In genomic region chr3:55910543-55910942, GRCh38 we compare ENCODE assay signal across 28 cellular contexts.
"Had no signal": no experiment of that assay in that cellular context is flagged by ENCODE, and none has a peak within 500 bp of the region (broad histone marks: within the 10 kb centered on the region; RNA-seq: fewer than 3 reads in every experiment).

No MANE protein-coding gene starts in this region.

- H3K4me3 ChIP-seq: colonic mucosa, dorsolateral prefrontal cortex, hepatocyte, ovary, tibial nerve had no signal

- H3K36me3 ChIP-seq: colonic mucosa, ovary, tibial nerve had no signal

- ATAC-seq: activated CD4-positive, CD25-positive, alpha-beta regulatory T cell treated with anti-CD3 and anti-CD28 coated beads, Interleukin-2, amount 50 U/mL, for 24 hours; activated naive CD8-positive, alpha-beta T cell treated with anti-CD3 and anti-CD28 coated beads, Interleukin-2, amount 50 U/mL, for 24 hours; effector memory CD8-positive, alpha-beta T cell; left cardiac atrium; natural killer cell treated with Interleukin-12 subunit alpha and Interleukin-12 subunit beta and Interleukin-15 and Interleukin-18, amount 100 ng/mL, for 72 hours; right cardiac atrium had no signal

- H3K4me3 Mint-ChIP-seq: activated CD4-positive, alpha-beta memory T cell treated with anti-CD3 and anti-CD28 coated beads, Interleukin-2, amount 10 ng/mL, durations not matched to agents 7 days and 5 days; activated CD4-positive, alpha-beta T cell treated with anti-CD3 and anti-CD28 coated beads, Interleukin-2, amount 10 ng/mL, durations not matched to agents 24 days and 14 days; activated naive CD8-positive, alpha-beta T cell treated with anti-CD3 and anti-CD28 coated beads, Interleukin-2, amount 50 U/mL, for 24 hours; activated T-helper 1 cell treated with anti-CD3 and anti-CD28 coated beads, Interleukin-12 subunit alpha, Interleukin-12 subunit beta, Interleukin-2, Interleukin-4 antibody, amounts not matched to agents 30 ng/mL and 10 ng/mL and 1 ng/mL, durations not matched to agents 14 hours and 24 hours and 36 hours; brain; effector memory CD8-positive, alpha-beta T cell; memory B cell; natural killer cell treated with Interleukin-12 subunit alpha and Interleukin-12 subunit beta and Interleukin-15 and Interleukin-18, amount 100 ng/mL, for 72 hours; stimulated activated naive CD8-positive, alpha-beta T cell treated with anti-CD3 and anti-CD28 coated beads, Interleukin-15, Interleukin-2, amounts not matched to agents 100 ng/mL and 50 ng/mL, for 24 hours had no signal

- H3K4me1 Mint-ChIP-seq: activated CD4-positive, alpha-beta memory T cell treated with anti-CD3 and anti-CD28 coated beads, Interleukin-2, amount 10 ng/mL, durations not matched to agents 7 days and 5 days; activated CD4-positive, alpha-beta T cell treated with anti-CD3 and anti-CD28 coated beads, Interleukin-2, amount 10 ng/mL, durations not matched to agents 24 days and 14 days; activated naive CD8-positive, alpha-beta T cell treated with anti-CD3 and anti-CD28 coated beads, Interleukin-2, amount 50 U/mL, for 24 hours; brain; memory B cell had no signal

- FAIRE-seq: endothelial cell of umbilical vein, frontal cortex, islet of Langerhans, urothelium cell line had no signal

- H3K9me3 Mint-ChIP-seq: activated CD4-positive, alpha-beta T cell treated with anti-CD3 and anti-CD28 coated beads, Interleukin-2, amount 10 ng/mL, durations not matched to agents 24 days and 14 days; activated naive CD8-positive, alpha-beta T cell treated with anti-CD3 and anti-CD28 coated beads, Interleukin-2, amount 50 U/mL, for 24 hours; activated T-helper 1 cell treated with anti-CD3 and anti-CD28 coated beads, Interleukin-12 subunit alpha, Interleukin-12 subunit beta, Interleukin-2, Interleukin-4 antibody, amounts not matched to agents 30 ng/mL and 10 ng/mL and 1 ng/mL, durations not matched to agents 14 hours and 24 hours and 36 hours; brain; stimulated activated naive CD8-positive, alpha-beta T cell treated with anti-CD3 and anti-CD28 coated beads, Interleukin-15, Interleukin-2, amounts not matched to agents 100 ng/mL and 50 ng/mL, for 24 hours had no signal

- H3K9me3 ChIP-seq: colonic mucosa, ovary, tibial nerve had no signal

- H3K27me3 ChIP-seq: colonic mucosa, dorsolateral prefrontal cortex, hepatocyte, ovary, tibial nerve had no signal

- H3K27ac Mint-ChIP-seq: activated CD4-positive, alpha-beta memory T cell treated with anti-CD3 and anti-CD28 coated beads, Interleukin-2, amount 10 ng/mL, durations not matched to agents 7 days and 5 days; activated CD4-positive, alpha-beta T cell treated with anti-CD3 and anti-CD28 coated beads, Interleukin-2, amount 10 ng/mL, durations not matched to agents 24 days and 14 days; activated naive CD8-positive, alpha-beta T cell treated with anti-CD3 and anti-CD28 coated beads, Interleukin-2, amount 50 U/mL, for 24 hours; activated T-helper 1 cell treated with anti-CD3 and anti-CD28 coated beads, Interleukin-12 subunit alpha, Interleukin-12 subunit beta, Interleukin-2, Interleukin-4 antibody, amounts not matched to agents 30 ng/mL and 10 ng/mL and 1 ng/mL, durations not matched to agents 14 hours and 24 hours and 36 hours; brain; effector memory CD8-positive, alpha-beta T cell; memory B cell; natural killer cell treated with Interleukin-12 subunit alpha and Interleukin-12 subunit beta and Interleukin-15 and Interleukin-18, amount 100 ng/mL, for 72 hours; stimulated activated naive CD8-positive, alpha-beta T cell treated with anti-CD3 and anti-CD28 coated beads, Interleukin-15, Interleukin-2, amounts not matched to agents 100 ng/mL and 50 ng/mL, for 24 hours had no signal

- H3K27ac ChIP-seq: colonic mucosa, dorsolateral prefrontal cortex, hepatocyte, ovary, tibial nerve, VCaP had no signal

- DNase-seq: activated CD4-positive, alpha-beta memory T cell treated with anti-CD3 and anti-CD28 coated beads, Interleukin-2, amount 10 ng/mL, durations not matched to agents 7 days and 5 days; activated CD4-positive, alpha-beta T cell treated with anti-CD3 and anti-CD28 coated beads, Interleukin-2, amount 10 ng/mL, durations not matched to agents 24 days and 14 days; activated gamma-delta T cell; activated naive CD4-positive, alpha-beta T cell treated with anti-CD3 and anti-CD28 coated beads, Interleukin-2, amount 50 U/mL, for 16 hours; activated naive CD8-positive, alpha-beta T cell treated with anti-CD3 and anti-CD28 coated beads, Interleukin-2, amount 50 U/mL, for 24 hours; aorta; central memory CD4-positive, alpha-beta T cell; colonic mucosa; dorsolateral prefrontal cortex; effector memory CD8-positive, alpha-beta T cell; glutamatergic neuron; left cardiac atrium; ovary; right cardiac atrium; stimulated activated CD4-positive, alpha-beta T cell treated with anti-CD3 and anti-CD28 coated beads, Interleukin-12 subunit alpha, Interleukin-12 subunit beta, amount 100 ng/mL, for 4 hours had no signal

- H3K36me3 Mint-ChIP-seq: brain; memory B cell; natural killer cell treated with Interleukin-12 subunit alpha and Interleukin-12 subunit beta and Interleukin-15 and Interleukin-18, amount 100 ng/mL, for 72 hours had no signal

- H3K27me3 Mint-ChIP-seq: activated CD4-positive, alpha-beta memory T cell treated with anti-CD3 and anti-CD28 coated beads, Interleukin-2, amount 10 ng/mL, durations not matched to agents 7 days and 5 days; activated CD4-positive, alpha-beta T cell treated with anti-CD3 and anti-CD28 coated beads, Interleukin-2, amount 10 ng/mL, durations not matched to agents 24 days and 14 days; effector memory CD8-positive, alpha-beta T cell; natural killer cell treated with Interleukin-12 subunit alpha and Interleukin-12 subunit beta and Interleukin-15 and Interleukin-18, amount 100 ng/mL, for 72 hours; stimulated activated naive CD8-positive, alpha-beta T cell treated with anti-CD3 and anti-CD28 coated beads, Interleukin-15, Interleukin-2, amounts not matched to agents 100 ng/mL and 50 ng/mL, for 24 hours had no signal

- H3K4me1 ChIP-seq: colonic mucosa, tibial nerve had no signal
